14 cellular contexts compared by ENCODE assay signal in the genomic region with DNA sequence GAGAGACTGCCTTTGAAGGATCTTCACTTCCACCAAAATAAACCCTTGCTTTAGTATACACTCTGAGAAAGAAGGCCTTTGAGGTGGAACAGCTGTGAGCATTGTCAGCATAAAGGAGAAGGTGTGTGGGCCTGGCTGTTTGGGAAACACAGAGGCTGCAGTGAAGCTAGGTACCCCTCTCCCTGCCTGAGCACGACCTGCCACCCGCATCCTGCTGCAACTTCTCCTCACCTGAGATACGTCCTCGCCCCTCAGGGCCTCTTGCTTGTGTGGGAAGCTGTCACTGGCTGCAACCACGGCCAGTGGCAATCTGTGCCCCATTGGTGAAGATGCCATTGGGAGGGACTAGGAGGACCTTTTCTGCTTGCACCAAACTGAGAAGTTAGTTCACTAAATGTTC.
A peak's percentile ranks its signal among the peaks of the same experiment; 100 is the strongest.
DNase-seq lines count a peak whose midpoint lies in the region; ATAC-seq and TF ChIP-seq lines count a peak whose summit lies in the region.
"Had no signal": no experiment of that assay in that cellular context is flagged by ENCODE, and none has a peak within 500 bp of the region (broad histone marks: within the 10 kb centered on the region; RNA-seq: fewer than 3 reads in every experiment).

No MANE protein-coding gene starts in this region.

- DNase-seq in ecto neural progenitor cell (ENCODE audit: low spot score) (peak; percentile 24), endothelial cell (ENCODE audit: low spot score) (no peak), osteocyte (ENCODE audit: extremely low spot score, unreplicated experiment) (peak; percentile 62), NCI-H1092 (lab: John Stamatoyannopoulos, UW) (no peak)
- DNase-seq: AML-193; Caco-2; Calu3; CD4-positive, alpha-beta T cell; CD8-positive, alpha-beta T cell; DMS79 treated with DMSO at 0.1 percent for 48 hours; GF-D8 had no signal

- H3K27ac Mint-ChIP-seq in endothelial cell (ENCODE audit: unreplicated experiment) (no peak overlapping the region), osteocyte (ENCODE audit: unreplicated experiment) (no peak overlapping the region)
- H3K27ac Mint-ChIP-seq: B cell; CD4-positive, alpha-beta T cell; CD8-positive, alpha-beta T cell had no signal

- ATAC-seq in HG03135 (IDR thresholded peaks at IDR 0.05; ENCODE audit: unreplicated experiment): no peak
- ATAC-seq: A549; CD8-positive, alpha-beta T cell had no signal

- peaks cover 33% of the 10 kb centered on the region for H3K4me1 Mint-ChIP-seq in endothelial cell (ENCODE audit: unreplicated experiment)
- H3K4me1 Mint-ChIP-seq in osteocyte (ENCODE audit: unreplicated experiment): no peaks in the 10 kb centered on the region

- peaks cover 8% of the 10 kb centered on the region for H3K27me3 Mint-ChIP-seq in endothelial cell (ENCODE audit: unreplicated experiment)
- no peaks in the 10 kb centered on the region for H3K27me3 Mint-ChIP-seq in osteocyte (ENCODE audit: unreplicated experiment)
- H3K27me3 Mint-ChIP-seq: B cell; CD4-positive, alpha-beta T cell had no signal

- H3K9me3 Mint-ChIP-seq in endothelial cell (ENCODE audit: unreplicated experiment) (peaks cover 10% of the 10 kb centered on the region), osteocyte (ENCODE audit: unreplicated experiment) (peaks cover 20% of the 10 kb centered on the region)

- H3K4me3 Mint-ChIP-seq in endothelial cell (ENCODE audit: unreplicated experiment) (peak overlapping the region; percentile 83), osteocyte (ENCODE audit: unreplicated experiment) (no peak overlapping the region)
- H3K4me3 Mint-ChIP-seq: B cell; CD4-positive, alpha-beta T cell; CD8-positive, alpha-beta T cell had no signal

- TF ChIP-seq CTCF in endothelial cell (IDR thresholded peaks at IDR 0.05; ENCODE audit: unreplicated experiment) (no peak), osteocyte (IDR thresholded peaks at IDR 0.05) (no peak)

- H3K36me3 Mint-ChIP-seq in endothelial cell (ENCODE audit: low read depth, unreplicated experiment): peaks cover 23% of the 10 kb centered on the region
- H3K36me3 Mint-ChIP-seq in osteocyte (ENCODE audit: unreplicated experiment): no peaks in the 10 kb centered on the region

Comparison
In these comparisons a context has a peak if more than half of its experiments do, and no peak if none do; other contexts are left out.
1. DNase-seq: peak in ecto neural progenitor cell (single experiment) and osteocyte (single experiment); none in endothelial cell (single experiment) and NCI-H1092 (single experiment).